In the genomic region with DNA sequence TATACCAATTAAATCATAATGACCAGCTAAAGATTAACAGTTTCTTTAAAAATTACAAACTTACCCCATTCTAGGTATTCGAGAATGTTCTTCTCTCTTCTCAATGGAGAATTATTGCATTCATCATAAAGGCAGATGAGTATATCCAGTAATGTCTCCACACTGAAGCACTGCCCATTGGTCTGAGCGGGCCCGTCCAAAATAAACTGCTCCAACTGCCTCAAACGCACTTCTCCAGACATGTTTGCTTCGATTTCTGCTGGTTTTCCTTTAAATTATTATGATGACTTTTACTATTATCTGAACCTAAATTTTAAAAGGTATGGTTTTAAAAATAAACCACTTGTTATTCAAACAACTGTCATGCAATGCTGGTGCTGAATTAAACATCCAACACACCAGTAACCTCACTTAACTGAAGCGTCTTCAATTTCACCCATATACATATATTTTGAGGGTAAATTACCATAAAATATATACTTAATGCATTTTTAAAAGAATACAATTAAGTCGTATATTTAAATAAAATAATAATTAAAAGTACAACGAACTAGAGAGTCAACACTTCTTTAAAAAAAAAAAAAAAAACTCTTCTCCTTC, we compare ENCODE assay signal across 8 cellular contexts. TPM values are rescaled to one million over a fixed set of nuclear protein-coding genes. Genes with fewer than 3 reads are reported as not detected.
DNase-seq lines count a peak whose midpoint lies in the region; ATAC-seq and TF ChIP-seq lines count a peak whose summit lies in the region.

No MANE protein-coding gene starts in this region.

- BruUV-seq in PC-3 (replicated peaks; lab: Mats Ljungman, UMichigan): TSS peak; percentile 53

- H2AFZ ChIP-seq in PC-3 (ENCODE audit: low read length): peak overlapping the region; percentile 83

- no peak overlapping the region for H3K27ac ChIP-seq in PC-3 (ENCODE audit: low read length)

- peak overlapping the region; percentile 72 for H3K4me3 ChIP-seq in PC-3 (ENCODE audit: low read length)

- peak overlapping the region; percentile 86 for H3K4me2 ChIP-seq in PC-3 (ENCODE audit: low read length)

- no peaks in the 10 kb centered on the region for H3K9me2 ChIP-seq in PC-3 (replicated peaks; ENCODE audit: low read length)

- no peaks in the 10 kb centered on the region for H3K36me3 ChIP-seq in PC-3 (ENCODE audit: low read depth, low read length)

- POLR2A ChIA-PET in PC-3 (lab: Charles Lee; ENCODE audit: unreplicated experiment): no interaction called here
- POLR2A ChIA-PET in naive thymus-derived CD8-positive, alpha-beta T cell (lab: Charles Lee): interaction anchor here (0.7 kb wide), 1 partner anchor 378 kb away, joined by 3 read pairs; no protein-coding TSS in a partner anchor

- H3K27me3 ChIP-seq in PC-3 (ENCODE audit: low read length): no peaks in the 10 kb centered on the region

- no peak for TF ChIP-seq CTCF in PC-3 (conservative IDR thresholded peaks at IDR 0.05; ENCODE audit: low read depth, low read length)

- no peaks in the 10 kb centered on the region for H3F3A ChIP-seq in PC-3 (ENCODE audit: low read length, unreplicated experiment)

- H3K4me1 ChIP-seq in PC-3 (ENCODE audit: insufficient read depth, low read length): peaks cover 22% of the 10 kb centered on the region

- ATAC-seq in PC-3: no peak
- ATAC-seq in effector memory CD8-positive, alpha-beta T cell (replicated peaks): no peak
- no peak for ATAC-seq in naive thymus-derived CD8-positive, alpha-beta T cell
- ATAC-seq in HG02885 (IDR thresholded peaks at IDR 0.05; ENCODE audit: poor library complexity, unreplicated experiment): no peak
- ATAC-seq in HG03139 (IDR thresholded peaks at IDR 0.05; ENCODE audit: unreplicated experiment): no peak

- H3K27ac Mint-ChIP-seq in effector memory CD8-positive, alpha-beta T cell: no peak overlapping the region
- H3K27ac Mint-ChIP-seq in naive thymus-derived CD8-positive, alpha-beta T cell: peak overlapping the region in 1 of 10 donors; percentile 43

- no peaks in the 10 kb centered on the region for H3K36me3 Mint-ChIP-seq in effector memory CD8-positive, alpha-beta T cell (ENCODE audit: insufficient read depth)
- H3K36me3 Mint-ChIP-seq in naive thymus-derived CD8-positive, alpha-beta T cell: peaks cover 0 to 10% (median 2%) of the 10 kb centered on the region in 3 donors

- no peaks in the 10 kb centered on the region for H3K9me3 Mint-ChIP-seq in effector memory CD8-positive, alpha-beta T cell
- peaks cover 0 to 9% (median 0%) of the 10 kb centered on the region in 9 donors for H3K9me3 Mint-ChIP-seq in naive thymus-derived CD8-positive, alpha-beta T cell

- peak overlapping the region; percentile 76 for H3K9ac ChIP-seq in PC-3 (ENCODE audit: low read length)

- peak; percentile 57 for DNase-seq in NCI-H1092 treated with DMSO at 0.1 percent for 48 hours (lab: John Stamatoyannopoulos, UW)
- no peak for DNase-seq in NCI-H1092 (lab: John Stamatoyannopoulos, UW)
- DNase-seq in PC-3: peak; percentile 55
- no peak for DNase-seq in effector memory CD8-positive, alpha-beta T cell
- DNase-seq in naive thymus-derived CD8-positive, alpha-beta T cell: no peak
- no peak for DNase-seq in NCI-H1436 (lab: John Stamatoyannopoulos, UW)

- peaks cover 0 to 4% of the 10 kb centered on the region in 2 donors for H3K4me1 Mint-ChIP-seq in effector memory CD8-positive, alpha-beta T cell (ENCODE audit: low read depth in 2 of 2)
- peaks cover 0 to 12% (median 9%) of the 10 kb centered on the region in 4 donors for H3K4me1 Mint-ChIP-seq in naive thymus-derived CD8-positive, alpha-beta T cell

- no peaks in the 10 kb centered on the region for H3K9me3 ChIP-seq in PC-3 (ENCODE audit: low read length)

- intact Hi-C loops in PC-3 (cut with micrococcal nuclease): loop anchor here (1.0 kb wide), 1 partner anchor 71 kb away; no protein-coding TSS in a partner anchor

- peaks cover 71 to 78% of the 10 kb centered on the region in 2 donors for H3K27me3 Mint-ChIP-seq in effector memory CD8-positive, alpha-beta T cell
- H3K27me3 Mint-ChIP-seq in naive thymus-derived CD8-positive, alpha-beta T cell: peaks cover 38 to 70% (median 48%) of the 10 kb centered on the region in 5 donors

- peak overlapping the region; percentile 55 to 70 for H3K4me3 Mint-ChIP-seq in effector memory CD8-positive, alpha-beta T cell
- peak overlapping the region; percentile 51 to 86 (median 79) for H3K4me3 Mint-ChIP-seq in naive thymus-derived CD8-positive, alpha-beta T cell

- H4K20me1 ChIP-seq in PC-3 (ENCODE audit: low read length): peaks cover 31% of the 10 kb centered on the region

- CTCF ChIA-PET in PC-3 (lab: Charles Lee): interaction anchor here (1.1 kb wide), 1 partner anchor 27 kb away, joined by 4 read pairs; no protein-coding TSS in a partner anchor

- H3K79me2 ChIP-seq in PC-3 (ENCODE audit: low read length): peaks cover 58% of the 10 kb centered on the region

RNA-seq across cellular contexts. Expression of a gene that starts 1.3 kb away (rescaled TPM):
- total RNA-seq in PC-3 (2014; rRNA removed): 32.0 and 42.1 TPM in 2 replicates
- 1 to 10 TPM; 1.3 to 1.5 TPM for total RNA-seq in naive thymus-derived CD8-positive, alpha-beta T cell
- under 1 TPM; 0.01 to 0.18 (median 0.09) TPM for polyA plus RNA-seq in naive thymus-derived CD8-positive, alpha-beta T cell

Comparison
In these comparisons a context has a peak if more than half of its experiments do, and no peak if none do; other contexts are left out.
1. DNase-seq: peak in NCI-H1092 treated with DMSO at 0.1 percent for 48 hours (single experiment) and PC-3 (single experiment); none in NCI-H1092 (single experiment), effector memory CD8-positive, alpha-beta T cell (0 of 3), naive thymus-derived CD8-positive, alpha-beta T cell (0 of 10) and NCI-H1436 (single experiment).
2. RNA of a gene that starts 1.3 kb away (total RNA-seq): 32.0 to 42.1 TPM in PC-3; 1.3 to 1.5 TPM in naive thymus-derived CD8-positive, alpha-beta T cell; every median in the first group is over 10 times any median in the second.